In the genomic region with DNA sequence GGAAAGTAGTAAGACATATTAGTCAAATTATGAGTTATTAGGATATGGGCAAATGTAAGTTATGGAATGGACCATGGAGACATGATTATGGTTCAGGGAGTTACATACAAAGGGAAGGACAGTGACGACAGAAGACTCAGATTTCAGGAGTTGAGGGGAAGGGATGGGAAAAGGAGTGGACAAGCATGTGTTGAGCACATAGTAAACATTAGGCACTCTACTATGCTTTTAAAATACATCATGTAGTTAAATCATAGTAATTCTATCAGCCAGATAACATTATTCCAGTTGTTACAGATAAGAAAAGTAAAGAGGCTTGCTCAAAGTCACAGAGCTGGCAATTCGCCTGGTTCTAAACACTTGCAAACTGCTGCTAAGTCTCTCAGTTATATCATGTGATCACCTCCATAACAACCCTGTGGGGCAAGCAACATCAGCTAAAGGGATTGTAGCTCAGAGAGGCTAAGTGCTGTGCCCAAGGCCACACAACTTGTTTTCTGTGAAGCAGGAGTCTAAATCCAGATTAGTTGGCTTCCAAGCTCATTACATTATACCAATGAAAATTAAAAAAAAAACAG, we compare ENCODE assay signal across 23 cellular contexts.
A peak's percentile ranks its signal among the peaks of the same experiment; 100 is the strongest.
DNase-seq lines count a peak whose midpoint lies in the region; ATAC-seq and TF ChIP-seq lines count a peak whose summit lies in the region.
"Had no signal": no experiment of that assay in that cellular context is flagged by ENCODE, and none has a peak within 500 bp of the region (broad histone marks: within the 10 kb centered on the region; RNA-seq: fewer than 3 reads in every experiment).

No MANE protein-coding gene starts in this region.

- DNase-seq in A673 (ENCODE audit: low spot score) (peak; percentile 6), NCI-H82 treated with DMSO at 0.1 percent for 48 hours (lab: John Stamatoyannopoulos, UW; ENCODE audit: unreplicated experiment) (peak; percentile 39), brain microvascular endothelial cell (peak; percentile 64), left lung (peak in 1 of 2 donors; percentile 41), nephron progenitor cell (no peak), heart left ventricle (no peak)
- no peak for DNase-seq in activated T-helper 2 cell treated with anti-CD3 and anti-CD28 coated beads, Interferon-gamma antibody, Interleukin-2, Interleukin-4, amounts not matched to agents 10 μg/mL and 5 μg/mL and 100 μg/mL, durations not matched to agents 14 hours and 24 hours and 36 hours (ENCODE audit: low spot score)
- DNase-seq: activated gamma-delta T cell; activated naive CD8-positive, alpha-beta T cell treated with anti-CD3 and anti-CD28 coated beads, Interleukin-2, amount 50 U/mL, for 24 hours; activated T-cell treated with anti-CD3 and anti-CD28 coated beads for 4 hours; CD8-positive, alpha-beta T cell; cortex of kidney; effector memory CD8-positive, alpha-beta T cell; islet precursor cell; NCI-H1092 treated with DMSO at 0.1 percent for 48 hours; NCI-H2029; NCI-H2227 treated with DMSO at 0.1 percent for 48 hours; stimulated activated CD4-positive, alpha-beta T cell treated with anti-CD3 and anti-CD28 coated beads, Interleukin-2, amount 100 ng/mL, for 24 hours; T-helper 2 cell; trophoblast cell had no signal

- no peaks in the 10 kb centered on the region for H3K36me3 Mint-ChIP-seq in nephron progenitor cell (ENCODE audit: low read depth)
- peaks cover 15% of the 10 kb centered on the region for H3K36me3 Mint-ChIP-seq in activated T-helper 2 cell treated with anti-CD3 and anti-CD28 coated beads, Interferon-gamma antibody, Interleukin-2, Interleukin-4, amounts not matched to agents 10 μg/mL and 5 μg/mL and 100 μg/mL, durations not matched to agents 14 hours and 24 hours and 36 hours (ENCODE audit: low read depth)
- H3K36me3 Mint-ChIP-seq: CD8-positive, alpha-beta T cell; IgD-negative memory B cell; natural killer cell treated with Interleukin-12 subunit alpha and Interleukin-12 subunit beta and Interleukin-15 and Interleukin-18, amount 100 ng/mL, for 72 hours had no signal

- H3K36me3 ChIP-seq in A673 (ENCODE audit: insufficient read depth, low read length, poor library complexity, severe bottlenecking), result no peaks in the 10 kb centered on the region
- no peaks in the 10 kb centered on the region for H3K36me3 ChIP-seq in brain microvascular endothelial cell (replicated peaks)
- no peaks in the 10 kb centered on the region for H3K36me3 ChIP-seq in left lung
- no peaks in the 10 kb centered on the region for H3K36me3 ChIP-seq in heart left ventricle

- CTCF ChIA-PET in A673 (lab: Charles Lee), result no interaction called here

- no peak overlapping the region for H3K4me3 ChIP-seq in A673 (ENCODE audit: low read depth, low read length, poor library complexity, severe bottlenecking)
- H3K4me3 ChIP-seq in brain microvascular endothelial cell (ENCODE audit: low read depth, low read length), result no peak overlapping the region
- no peak overlapping the region for H3K4me3 ChIP-seq in left lung
- no peak overlapping the region for H3K4me3 ChIP-seq in heart left ventricle

- intact Hi-C loops in A673 (cut with micrococcal nuclease; ENCODE audit: unreplicated experiment), result no loop called here
- intact Hi-C loops in left lung (cut with DNase I), result no loop called here
- intact Hi-C loops in heart left ventricle (cut with DNase I), result no loop called here
- intact Hi-C loops in activated T-helper 2 cell treated with anti-CD3 and anti-CD28 coated beads, Interferon-gamma antibody, Interleukin-2, Interleukin-4, amounts not matched to agents 10 μg/mL and 5 μg/mL and 100 μg/mL, durations not matched to agents 14 hours and 24 hours and 36 hours (cut with micrococcal nuclease), result no loop called here

- H3K4me1 ChIP-seq in A673 (ENCODE audit: insufficient read depth, low read length, poor library complexity, severe bottlenecking) (no peaks in the 10 kb centered on the region), left lung (no peaks in the 10 kb centered on the region), heart left ventricle (no peaks in the 10 kb centered on the region)

- peaks cover 5% of the 10 kb centered on the region for H3K27me3 Mint-ChIP-seq in nephron progenitor cell (ENCODE audit: low read depth, poor library complexity)
- H3K27me3 Mint-ChIP-seq in activated T-helper 2 cell treated with anti-CD3 and anti-CD28 coated beads, Interferon-gamma antibody, Interleukin-2, Interleukin-4, amounts not matched to agents 10 μg/mL and 5 μg/mL and 100 μg/mL, durations not matched to agents 14 hours and 24 hours and 36 hours (ENCODE audit: low read depth), result no peaks in the 10 kb centered on the region

- H3K4me1 Mint-ChIP-seq in nephron progenitor cell, result no peaks in the 10 kb centered on the region
- peaks cover 27% of the 10 kb centered on the region for H3K4me1 Mint-ChIP-seq in activated T-helper 2 cell treated with anti-CD3 and anti-CD28 coated beads, Interferon-gamma antibody, Interleukin-2, Interleukin-4, amounts not matched to agents 10 μg/mL and 5 μg/mL and 100 μg/mL, durations not matched to agents 14 hours and 24 hours and 36 hours (ENCODE audit: low read depth)
- H3K4me1 Mint-ChIP-seq: IgD-negative memory B cell had no signal

- H3K27me3 ChIP-seq in A673 (replicated peaks; ENCODE audit: insufficient read depth, low read depth, low read length, poor library complexity) (no peaks in the 10 kb centered on the region), brain microvascular endothelial cell (replicated peaks) (no peaks in the 10 kb centered on the region), left lung (no peaks in the 10 kb centered on the region), heart left ventricle (no peaks in the 10 kb centered on the region)

- H3K27ac ChIP-seq in A673 (ENCODE audit: low read depth, low read length, poor library complexity, severe bottlenecking), result no peak overlapping the region
- H3K27ac ChIP-seq in brain microvascular endothelial cell, result no peak overlapping the region
- no peak overlapping the region for H3K27ac ChIP-seq in left lung
- no peak overlapping the region for H3K27ac ChIP-seq in heart left ventricle

- H3K9me3 Mint-ChIP-seq in nephron progenitor cell, result no peaks in the 10 kb centered on the region
- H3K9me3 Mint-ChIP-seq in activated T-helper 2 cell treated with anti-CD3 and anti-CD28 coated beads, Interferon-gamma antibody, Interleukin-2, Interleukin-4, amounts not matched to agents 10 μg/mL and 5 μg/mL and 100 μg/mL, durations not matched to agents 14 hours and 24 hours and 36 hours, result no peaks in the 10 kb centered on the region
- H3K9me3 Mint-ChIP-seq: activated naive CD8-positive, alpha-beta T cell treated with anti-CD3 and anti-CD28 coated beads, Interleukin-2, amount 50 U/mL, for 24 hours; CD8-positive, alpha-beta T cell; effector memory CD8-positive, alpha-beta T cell; IgD-negative memory B cell; natural killer cell treated with Interleukin-12 subunit alpha and Interleukin-12 subunit beta and Interleukin-15 and Interleukin-18, amount 100 ng/mL, for 72 hours had no signal

- H3K9me3 ChIP-seq in A673 (ENCODE audit: low read depth, low read length, poor library complexity, severe bottlenecking) (no peaks in the 10 kb centered on the region), left lung (no peaks in the 10 kb centered on the region), heart left ventricle (no peaks in the 10 kb centered on the region)

- in situ Hi-C loops in brain microvascular endothelial cell (cut with HindIII; ENCODE audit: low pct_ligation_motif_present, low sequenced_read_pairs), result no loop called here

- no peak overlapping the region for H3K4me3 Mint-ChIP-seq in nephron progenitor cell
- no peak overlapping the region for H3K4me3 Mint-ChIP-seq in activated T-helper 2 cell treated with anti-CD3 and anti-CD28 coated beads, Interferon-gamma antibody, Interleukin-2, Interleukin-4, amounts not matched to agents 10 μg/mL and 5 μg/mL and 100 μg/mL, durations not matched to agents 14 hours and 24 hours and 36 hours (ENCODE audit: low read depth)
- H3K4me3 Mint-ChIP-seq: activated naive CD8-positive, alpha-beta T cell treated with anti-CD3 and anti-CD28 coated beads, Interleukin-2, amount 50 U/mL, for 24 hours; CD8-positive, alpha-beta T cell; effector memory CD8-positive, alpha-beta T cell; IgD-negative memory B cell; natural killer cell treated with Interleukin-12 subunit alpha and Interleukin-12 subunit beta and Interleukin-15 and Interleukin-18, amount 100 ng/mL, for 72 hours had no signal

- WGBS in heart left ventricle, 4 donors, result 61 to 73% (median 66%) methylated on average over 2 of the region's 2 CpGs

- TF ChIP-seq CTCF in A673 (conservative IDR thresholded peaks at IDR 0.05; ENCODE audit: low read depth, low read length), result no peak
- TF ChIP-seq CTCF in brain microvascular endothelial cell (IDR thresholded peaks at IDR 0.05; ENCODE audit: low read depth, low read length, missing control alignments), result no peak
- TF ChIP-seq CTCF in left lung (IDR thresholded peaks at IDR 0.05), result no peak
- no peak for TF ChIP-seq CTCF in nephron progenitor cell (IDR thresholded peaks at IDR 0.05)
- TF ChIP-seq CTCF in heart left ventricle (IDR thresholded peaks at IDR 0.05), result no peak

- TF ChIP-seq POLR2A in heart left ventricle (IDR thresholded peaks at IDR 0.05), result no peak

- POLR2A ChIA-PET in A673 (lab: Charles Lee; ENCODE audit: low non-redundant PET), result no interaction called here

- peak; percentile 93 for ATAC-seq in left lung
- no peak for ATAC-seq in SK-N-SH treated with all-trans-retinoic acid at 6 μM for 48 hours
- ATAC-seq in heart left ventricle, result no peak
- ATAC-seq: activated naive CD8-positive, alpha-beta T cell treated with anti-CD3 and anti-CD28 coated beads, Interleukin-2, amount 50 U/mL, for 24 hours; CD8-positive, alpha-beta T cell; effector memory CD8-positive, alpha-beta T cell; natural killer cell treated with Interleukin-12 subunit alpha and Interleukin-12 subunit beta and Interleukin-15 and Interleukin-18, amount 100 ng/mL, for 72 hours had no signal

- BruUV-seq in A673 (replicated peaks; lab: Mats Ljungman, UMichigan), result no TSS peak

- no peak overlapping the region for H3K27ac Mint-ChIP-seq in nephron progenitor cell
- H3K27ac Mint-ChIP-seq in activated T-helper 2 cell treated with anti-CD3 and anti-CD28 coated beads, Interferon-gamma antibody, Interleukin-2, Interleukin-4, amounts not matched to agents 10 μg/mL and 5 μg/mL and 100 μg/mL, durations not matched to agents 14 hours and 24 hours and 36 hours, result no peak overlapping the region
- H3K27ac Mint-ChIP-seq: activated naive CD8-positive, alpha-beta T cell treated with anti-CD3 and anti-CD28 coated beads, Interleukin-2, amount 50 U/mL, for 24 hours; CD8-positive, alpha-beta T cell; effector memory CD8-positive, alpha-beta T cell; IgD-negative memory B cell; natural killer cell treated with Interleukin-12 subunit alpha and Interleukin-12 subunit beta and Interleukin-15 and Interleukin-18, amount 100 ng/mL, for 72 hours had no signal

TF ChIP-seq in SK-N-SH treated with all-trans-retinoic acid at 6 μM for 48 hours, 23 proteins besides CTCF, POLR2A, EP300 and RAD21 (continues in another document):
- no peak for TF ChIP-seq BACH2 (CRISPR knock-in tag; IDR thresholded peaks at IDR 0.05; ENCODE audit: borderline replicate concordance)

Comparison
In these comparisons a context has a peak if more than half of its experiments do, and no peak if none do; other contexts are left out.
1. DNase-seq: peak in A673 (single experiment), NCI-H82 treated with DMSO at 0.1 percent for 48 hours (single experiment) and brain microvascular endothelial cell (single experiment); none in nephron progenitor cell (single experiment), heart left ventricle (0 of 5) and activated T-helper 2 cell treated with anti-CD3 and anti-CD28 coated beads, Interferon-gamma antibody, Interleukin-2, Interleukin-4, amounts not matched to agents 10 μg/mL and 5 μg/mL and 100 μg/mL, durations not matched to agents 14 hours and 24 hours and 36 hours (single experiment).